In the genomic region with DNA sequence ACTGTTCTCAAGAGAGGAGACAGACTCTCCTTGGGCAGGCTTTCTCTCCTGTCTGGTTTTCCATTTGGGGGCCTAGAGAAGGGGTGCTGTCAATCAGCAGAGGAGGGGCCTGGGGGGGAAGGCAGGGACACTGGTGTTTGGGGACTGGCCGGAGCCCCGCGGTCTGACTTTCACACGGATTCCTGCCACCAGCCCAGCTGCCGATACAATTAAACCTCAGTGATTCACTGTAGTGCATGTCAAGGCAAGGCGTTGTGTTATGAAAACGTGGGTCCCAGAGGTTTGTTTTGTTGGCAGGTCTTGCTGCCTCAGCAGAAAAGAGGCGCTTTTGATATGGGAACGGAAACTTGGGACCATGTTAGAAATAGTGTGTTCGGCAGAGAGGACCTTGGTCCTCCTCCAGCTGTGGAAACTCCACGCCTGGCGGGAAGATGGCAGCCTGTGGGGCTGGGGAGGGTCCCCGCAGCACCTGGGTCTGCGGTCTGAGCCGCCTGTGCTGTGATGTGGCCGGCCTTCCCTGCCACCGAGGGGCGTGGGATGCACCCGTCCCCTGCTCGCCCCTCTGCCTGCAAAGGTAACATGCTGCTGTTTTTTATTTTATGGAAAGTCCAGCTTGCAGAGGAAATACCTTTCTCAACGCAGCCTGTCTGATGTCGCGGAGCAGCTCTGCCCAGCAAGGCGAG, we compare ENCODE assay signal across 14 cellular contexts. TPM values are rescaled to one million over a fixed set of nuclear protein-coding genes. Genes with fewer than 3 reads are reported as not detected.
DNase-seq lines count a peak whose midpoint lies in the region; ATAC-seq, FAIRE-seq and TF ChIP-seq lines count a peak whose summit lies in the region.
"Had no signal": no experiment of that assay in that cellular context is flagged by ENCODE, and none has a peak within 500 bp of the region (broad histone marks: within the 10 kb centered on the region; RNA-seq: fewer than 3 reads in every experiment).

No MANE protein-coding gene starts in this region.

- TF ChIP-seq POLR2A in H1 (IDR thresholded peaks at IDR 0.05; ENCODE audit: control extremely low read depth in 1 of 2, low read depth in 2 of 2, low read length in 2 of 2): no peak

- no peaks in the 10 kb centered on the region for H3K9me3 ChIP-seq in RWPE2 (ENCODE audit: severe bottlenecking)
- peaks cover 0 to 4% of the 10 kb centered on the region in 2 experiments; a peak in 1 of 4 replicates for H3K9me3 ChIP-seq in H1 (ENCODE audit: insufficient read depth in 2 of 2, low read depth in 1 of 2, low read length in 1 of 2)
- H3K9me3 ChIP-seq in subcutaneous abdominal adipose tissue (ENCODE audit: control insufficient read depth in 5 of 5, low read length in 5 of 5): peaks cover 0 to 3% (median 0%) of the 10 kb centered on the region in 5 donors

- no peak overlapping the region for H4K91ac ChIP-seq in H1 (replicated peaks; ENCODE audit: insufficient read length, low read length)

- 0 out of 2 replicates have a peak overlapping the region, but pooled peaks have one; percentile 1 for H3K18ac ChIP-seq in H1 (ENCODE audit: extremely low read depth, low read length)

- H4K5ac ChIP-seq in H1 (ENCODE audit: insufficient read length, low read depth, low read length): no peak overlapping the region

- no peak overlapping the region for H3K4me2 ChIP-seq in H1 (ENCODE audit: insufficient read depth in 1 of 2, low read depth in 2 of 2, low read length in 2 of 2)

- no peak overlapping the region for H2BK20ac ChIP-seq in H1 (ENCODE audit: low read length)

- H2BK15ac ChIP-seq in H1 (ENCODE audit: low read length): no peak overlapping the region

- H3K27me3 ChIP-seq in RWPE2 (ENCODE audit: insufficient read depth, poor library complexity, severe bottlenecking) (no peaks in the 10 kb centered on the region), H1 (replicated peaks in 1 of 4; ENCODE audit: control insufficient read depth in 3 of 4, extremely low read depth in 1 of 4, insufficient read depth in 3 of 4, low read length in 3 of 4) (no peaks in the 10 kb centered on the region; a peak in 1 of 7 replicates), subcutaneous abdominal adipose tissue (ENCODE audit: control insufficient read depth in 5 of 5, insufficient read depth in 4 of 5, low read length in 5 of 5) (no peaks in the 10 kb centered on the region)

- no peak for TF ChIP-seq RAD21 in H1 (IDR thresholded peaks at IDR 0.05 in 1 of 2, conservative IDR thresholded peaks at IDR 0.05 in 1 of 2; ENCODE audit: low read depth in 2 of 2, low read length in 2 of 2)

- POLR2A ChIA-PET in H1 (lab: Charles Lee; ENCODE audit: partially characterized antibody): interaction anchor here (0.7 to 0.9 kb wide), 2 partner anchors 9 to 12 kb away, joined by 3 read pairs; no protein-coding TSS in a partner anchor

- no peaks in the 10 kb centered on the region for H3K79me2 ChIP-seq in H1 (ENCODE audit: control insufficient read depth in 1 of 2, insufficient read depth in 2 of 2, low read length in 2 of 2)

- H3K4me3 ChIP-seq in RWPE2 (ENCODE audit: severe bottlenecking): no peak overlapping the region
- no peak overlapping the region for H3K4me3 ChIP-seq in H1 (ENCODE audit: extremely low read depth in 1 of 4, insufficient read depth in 2 of 4, low read depth in 3 of 4, low read length in 4 of 4)
- no peak overlapping the region for H3K4me3 ChIP-seq in subcutaneous abdominal adipose tissue (ENCODE audit: low read depth in 1 of 5, low read length in 5 of 5)

- peaks cover 17% of the 10 kb centered on the region for H3K4me1 ChIP-seq in RWPE2 (ENCODE audit: insufficient read depth, poor library complexity, severe bottlenecking)
- H3K4me1 ChIP-seq in H1 (replicated peaks in 1 of 4; ENCODE audit: control insufficient read depth in 3 of 4, insufficient read depth in 4 of 4, low read length in 3 of 4): peaks cover 0 to 9% (median under 1%) of the 10 kb centered on the region in 4 experiments; a peak in 2 of 7 replicates
- peaks cover 15 to 69% (median 62%) of the 10 kb centered on the region in 5 donors for H3K4me1 ChIP-seq in subcutaneous abdominal adipose tissue (ENCODE audit: control insufficient read depth in 5 of 5, insufficient read depth in 5 of 5, low read length in 5 of 5)

- H3K27ac ChIP-seq in RWPE2 (ENCODE audit: poor library complexity, severe bottlenecking) (no peak overlapping the region), H1 (ENCODE audit: low read depth, low read length) (no peak overlapping the region), subcutaneous abdominal adipose tissue (ENCODE audit: low read depth, low read length) (peak overlapping the region; percentile 37)

- no peak overlapping the region for H4K8ac ChIP-seq in H1 (ENCODE audit: extremely low read depth, insufficient read depth, low read length)

- CTCF ChIA-PET in H1 (lab: Charles Lee; ENCODE audit: partially characterized antibody): interaction anchor here (1.3 to 2.7 kb wide), 2 partner anchors 115 to 155 kb away, joined by 3 to 7 read pairs; no protein-coding TSS in a partner anchor

- no peak overlapping the region for H3K56ac ChIP-seq in H1 (replicated peaks; ENCODE audit: insufficient read length, low read depth, low read length)

- no peak for TF ChIP-seq CTCF in RWPE2 (IDR thresholded peaks at IDR 0.05; ENCODE audit: poor library complexity, severe bottlenecking)
- no peak for TF ChIP-seq CTCF in H1 (IDR thresholded peaks at IDR 0.05; ENCODE audit: control extremely low read depth in 1 of 3, insufficient read depth in 1 of 3, low read depth in 1 of 3, low read length in 3 of 3)

- no peak for TF ChIP-seq EP300 in H1 (IDR thresholded peaks at IDR 0.05; ENCODE audit: borderline replicate concordance in 1 of 2, low read depth in 2 of 2, low read length in 2 of 2)

- WGBS in H1 (ENCODE audit: extremely low coverage in 1 of 2, insufficient coverage in 1 of 2, insufficient read length in 1 of 2, insufficient replicate concordance in 2 of 2, low coverage in 1 of 2, low lambda C conversion rate in 2 of 2, missing lambda C conversion rate in 1 of 2), 2 experiments: 86% methylated on average over 24 of the region's 24 CpGs; no CpG with 5 or more reads in 1 of the 2 experiments

- DNase-seq in RWPE2 (ENCODE audit: low spot score): no peak
- no peak for DNase-seq in H1 (ENCODE audit: low read depth in 1 of 2, low spot score in 2 of 2)
- peak; percentile 51 for DNase-seq in iris pigment epithelial cell (ENCODE audit: low read depth)
- DNase-seq in HuH-7 (ENCODE audit: low spot score): no peak
- DNase-seq in iPS-NIHi7 (ENCODE audit: extremely low spot score): no peak
- no peak for DNase-seq in activated CD4-positive, CD25-positive, alpha-beta regulatory T cell treated with anti-CD3 and anti-CD28 coated beads, Interleukin-2, amount 50 U/mL, for 72 hours
- DNase-seq: activated CD8-positive, alpha-beta T cell treated with anti-CD3 and anti-CD28 coated beads, Interleukin-2, amount 10 ng/mL, durations not matched to agents 7 days and 5 days; activated effector memory CD4-positive, alpha-beta T cell treated with Interleukin-2 at 50 U/mL for 16 hours; Karpas-422; NCI-H2081 treated with DMSO at 0.1 percent for 48 hours; NCI-H774; SHP77 had no signal

- H2BK5ac ChIP-seq in H1 (ENCODE audit: low read depth, low read length): no peak overlapping the region

- ATAC-seq in RWPE2 (ENCODE audit: low read depth): peak; percentile 77
- ATAC-seq in HG03354 (IDR thresholded peaks at IDR 0.05; ENCODE audit: poor library complexity, severe bottlenecking, unreplicated experiment): no peak
- ATAC-seq: activated CD8-positive, alpha-beta T cell treated with anti-CD3 and anti-CD28 coated beads, Interleukin-2, amount 10 ng/mL, durations not matched to agents 7 days and 5 days had no signal

- no peak overlapping the region for H3K9ac ChIP-seq in H1 (replicated peaks in 1 of 4; ENCODE audit: extremely low read depth in 1 of 4, low read depth in 3 of 4, low read length in 3 of 4)
- peak overlapping the region in 2 of 5 donors; percentile 35 to 44 for H3K9ac ChIP-seq in subcutaneous abdominal adipose tissue (ENCODE audit: low read length in 5 of 5)

- no peak overlapping the region for H3K14ac ChIP-seq in H1 (ENCODE audit: insufficient read length)

- H2BK120ac ChIP-seq in H1 (replicated peaks; ENCODE audit: low read depth, low read length): no peak overlapping the region

- FAIRE-seq in H1 (lab: Jason Lieb, UNC): no peak

- H3K23ac ChIP-seq in H1 (ENCODE audit: insufficient read length): no peak overlapping the region

- no peak overlapping the region for H3K4ac ChIP-seq in H1 (replicated peaks; ENCODE audit: insufficient read length, low read depth, low read length)

- H2AK5ac ChIP-seq in H1 (ENCODE audit: low read depth, low read length): no peak overlapping the region

- no peak overlapping the region for H2AFZ ChIP-seq in H1 (ENCODE audit: low read length)

- 0 out of 2 replicates have a peak, but pooled peaks cover 2% of the 10 kb centered on the region for H3K79me1 ChIP-seq in H1 (ENCODE audit: low read depth, low read length)

- no peak overlapping the region; the same call in 1 of the 2 replicates for H2BK12ac ChIP-seq in H1 (ENCODE audit: low read depth, low read length)

- H3K36me3 ChIP-seq in RWPE2 (ENCODE audit: low read depth) (no peaks in the 10 kb centered on the region), H1 (ENCODE audit: control insufficient read depth in 2 of 4, insufficient read depth in 4 of 4, low read length in 3 of 4) (no peaks in the 10 kb centered on the region), subcutaneous abdominal adipose tissue (ENCODE audit: control insufficient read depth in 5 of 5, insufficient read depth in 5 of 5, low read length in 5 of 5) (peaks cover 0 to 6% (median 0%) of the 10 kb centered on the region in 5 donors)

- no peaks in the 10 kb centered on the region for H3K23me2 ChIP-seq in H1 (ENCODE audit: low read depth, low read length)

- no peaks in the 10 kb centered on the region for H4K20me1 ChIP-seq in H1 (replicated peaks in 1 of 2; ENCODE audit: control insufficient read depth in 1 of 2, insufficient read depth in 2 of 2, low read length in 2 of 2)

TF ChIP-seq in H1, 55 proteins besides CTCF, POLR2A, EP300 and RAD21 (continues in another document):
- no peak for TF ChIP-seq NRF1 (IDR thresholded peaks at IDR 0.05; ENCODE audit: low read depth, low read length)
- no peak for TF ChIP-seq CEBPB (IDR thresholded peaks at IDR 0.05; ENCODE audit: low read depth, low read length)
- TF ChIP-seq BACH1 (IDR thresholded peaks at IDR 0.05; ENCODE audit: low read length): no peak
- no peak for TF ChIP-seq GABPA (IDR thresholded peaks at IDR 0.05; ENCODE audit: borderline replicate concordance, insufficient read depth, low read length)
- no peak for TF ChIP-seq GTF2F1 (IDR thresholded peaks at IDR 0.05; ENCODE audit: borderline replicate concordance, low read depth, low read length)

RNA-seq across cellular contexts. Expression of gene SPSB1, which starts 47.6 kb away (rescaled TPM):
- 4.0 and 5.3 TPM in 2 replicates for total RNA-seq in H1 (2021; fragmentation: NEBNext Ultra II Directional; extraction: Animal tissue kit (Norgen Biotek cat#: 25700))
- polyA plus RNA-seq in H1 (2011; rRNA removed): 6.4 and 8.2 TPM in 2 replicates
- polyA plus RNA-seq in H1 (2011; cell fraction: cytosol; rRNA removed): 5.0 TPM
- polyA plus RNA-seq in H1 (2011; cell fraction: nucleus; rRNA removed): 5.0 TPM
- polyA plus RNA-seq in H1 (2012, experiment 1 of 2): 3.3 to 5.5 TPM (median 4.1 TPM) in 4 replicates
- polyA plus RNA-seq in H1 (2012, experiment 2 of 2): 4.3 TPM
- polyA plus RNA-seq in H1 (2013, experiment 1 of 2): 2.6 TPM
- polyA plus RNA-seq in H1 (2013, experiment 2 of 2): 2.9 TPM
- 5.3 and 7.5 TPM in 2 replicates for polyA minus RNA-seq in H1 (2011; rRNA and poly(A)+ RNA removed)
- polyA minus RNA-seq in H1 (2011; cell fraction: cytosol; rRNA and poly(A)+ RNA removed): 4.0 TPM
- polyA minus RNA-seq in H1 (2011; cell fraction: nucleus; rRNA and poly(A)+ RNA removed): 2.9 TPM
